In genomic region chr20:45347936-45348809, GRCh38 we compare ENCODE assay signal across 8 cellular contexts. TPM values are rescaled to one million over a fixed set of nuclear protein-coding genes. Genes with fewer than 3 reads are reported as not detected.
A peak's percentile ranks its signal among the peaks of the same experiment; 100 is the strongest.
DNase-seq lines count a peak whose midpoint lies in the region; ATAC-seq and TF ChIP-seq lines count a peak whose summit lies in the region.

Gene SDC4, minus strand, starts transcription at chr20:45348424. Its CDS starts 40 bp downstream, at chr20:45348384.

- H3K27ac Mint-ChIP-seq in neural progenitor cell: peak within 1 kb of the TSS; percentile 69

- TF ChIP-seq CTCF in 22Rv1 (IDR thresholded peaks at IDR 0.05): no peak
- TF ChIP-seq CTCF in fibroblast of villous mesenchyme (IDR thresholded peaks at IDR 0.05; ENCODE audit: insufficient read depth, low read depth, low read length): no peak
- TF ChIP-seq CTCF in neural progenitor cell (IDR thresholded peaks at IDR 0.05): no peak
- TF ChIP-seq CTCF in suprapubic skin (IDR thresholded peaks at IDR 0.05): no peak

- 1 to 2% methylated on average over 28 to 78 of the region's 78 CpGs for WGBS in GM23248 (ENCODE audit: low coverage in 1 of 2, low lambda C conversion rate in 2 of 2, missing lambda C conversion rate in 2 of 2), 2 experiments
- 3% methylated on average over 7 of the region's 78 CpGs for WGBS in suprapubic skin

- no peak for TF ChIP-seq EP300 in suprapubic skin (IDR thresholded peaks at IDR 0.05)

- H3K4me1 ChIP-seq in GM23248 (ENCODE audit: insufficient read depth): peaks cover 28% of the 10 kb centered on the region
- H3K4me1 ChIP-seq in neural progenitor cell: peaks cover 40% of the 10 kb centered on the region
- peaks cover 49% of the 10 kb centered on the region for H3K4me1 ChIP-seq in suprapubic skin

- H3K27ac ChIP-seq in 22Rv1 (peak within 1 kb of the TSS; percentile 53), GM23248 (peak within 1 kb of the TSS; percentile 99), neural progenitor cell (no peak within 1 kb of the TSS), suprapubic skin (peak within 1 kb of the TSS; percentile 94)

- H3K36me3 ChIP-seq in GM23248 (ENCODE audit: low read depth) (peaks cover 9% of the 10 kb centered on the region; the same call in 1 of the 2 replicates), neural progenitor cell (no peaks in the 10 kb centered on the region), suprapubic skin (no peaks in the 10 kb centered on the region)

- peak within 1 kb of the TSS; percentile 91 for H3K4me3 Mint-ChIP-seq in neural progenitor cell

- no peaks in the 10 kb centered on the region for H3K36me3 Mint-ChIP-seq in neural progenitor cell

- H3K4me1 Mint-ChIP-seq in neural progenitor cell: peaks cover 43% of the 10 kb centered on the region

- no peaks in the 10 kb centered on the region for H3K9me2 ChIP-seq in GM23248 (ENCODE audit: insufficient read depth)

- peaks cover 4% of the 10 kb centered on the region for H3K27me3 Mint-ChIP-seq in neural progenitor cell (ENCODE audit: insufficient read depth, low read depth)

- peaks cover 52% of the 10 kb centered on the region for H3F3A ChIP-seq in GM23248 (ENCODE audit: insufficient read depth)
- peaks cover 6% of the 10 kb centered on the region for H3F3A ChIP-seq in neural progenitor cell (ENCODE audit: low read depth)

- in situ Hi-C loops in GM23248 (cut with MboI): no loop called here

- H3K79me2 ChIP-seq in GM23248 (ENCODE audit: insufficient read depth) (peaks cover 50% of the 10 kb centered on the region), neural progenitor cell (ENCODE audit: low read depth) (peaks cover 32% of the 10 kb centered on the region)

- H3K4me2 ChIP-seq in GM23248 (ENCODE audit: unreplicated experiment) (peak within 1 kb of the TSS; percentile 98), neural progenitor cell (peak within 1 kb of the TSS; percentile 98)

- ATAC-seq in GM21528 (IDR thresholded peaks at IDR 0.05; ENCODE audit: low FRiP score, unreplicated experiment): no peak

- DNase-seq in GM23248 (peak; percentile 88), RKO (ENCODE audit: low spot score) (peak; percentile 81), activated gamma-delta T cell treated with Interleukin-2 at 50 U/mL for 16 hours (peak; percentile 27), fibroblast of villous mesenchyme (ENCODE audit: low read depth) (peak; percentile 69), neural progenitor cell (ENCODE audit: low spot score) (peak; percentile 77), suprapubic skin (ENCODE audit: low spot score in 2 of 2) (peak; percentile 83 to 84)

- H3K9ac ChIP-seq in GM23248: peak within 1 kb of the TSS; percentile 100
- peak within 1 kb of the TSS; percentile 46 for H3K9ac ChIP-seq in neural progenitor cell

- H3K9me3 Mint-ChIP-seq in neural progenitor cell: no peaks in the 10 kb centered on the region

- H4K20me1 ChIP-seq in GM23248 (ENCODE audit: insufficient read depth): no peaks in the 10 kb centered on the region
- no peaks in the 10 kb centered on the region for H4K20me1 ChIP-seq in neural progenitor cell (ENCODE audit: low read depth)

- TF ChIP-seq POLR2A in suprapubic skin (IDR thresholded peaks at IDR 0.05): peak; percentile 76 to 87

- no peaks in the 10 kb centered on the region for H3K9me3 ChIP-seq in GM23248 (ENCODE audit: low read depth)
- no peaks in the 10 kb centered on the region for H3K9me3 ChIP-seq in neural progenitor cell (ENCODE audit: low read depth)
- H3K9me3 ChIP-seq in suprapubic skin: no peaks in the 10 kb centered on the region

- H2AFZ ChIP-seq in GM23248 (peak within 1 kb of the TSS; percentile 46), neural progenitor cell (replicated peaks) (peak within 1 kb of the TSS; percentile 78)

- peak within 1 kb of the TSS; percentile 99 for H3K4me3 ChIP-seq in GM23248
- H3K4me3 ChIP-seq in fibroblast of villous mesenchyme (ENCODE audit: low read depth, low read length): peak within 1 kb of the TSS; percentile 98
- H3K4me3 ChIP-seq in neural progenitor cell: peak within 1 kb of the TSS; percentile 69
- H3K4me3 ChIP-seq in suprapubic skin: peak within 1 kb of the TSS; percentile 75

- no peaks in the 10 kb centered on the region for H3K27me3 ChIP-seq in GM23248 (replicated peaks; ENCODE audit: insufficient read depth)
- H3K27me3 ChIP-seq in neural progenitor cell: no peaks in the 10 kb centered on the region
- no peaks in the 10 kb centered on the region for H3K27me3 ChIP-seq in suprapubic skin

RNA-seq across cellular contexts. Expression of gene SDC4, which starts in this region (rescaled TPM):
- total RNA-seq in GM23248 (2014; rRNA removed; shearing (Covaris generic)): 368 and 410 TPM in 2 replicates
- 454 and 461 TPM in 2 replicates for polyA plus RNA-seq in GM23248 (2016; fragmentation: Nextera tagmentation; extraction: Ambion mirVana)
- 129 and 178 TPM in 2 replicates for total RNA-seq in fibroblast of villous mesenchyme
- 19.3 and 27.6 TPM in 2 replicates for total RNA-seq in neural progenitor cell (ENCODE audit: low replicate concordance)
- 100 to 1,000 TPM; 156 to 255 (median 216) TPM for total RNA-seq in suprapubic skin

Comparison
In these comparisons a context has a peak if more than half of its experiments do, and no peak if none do; other contexts are left out.
1. DNase-seq: peak in every context shown above with its lines; median percentile 88 in GM23248; 84 in suprapubic skin; 81 in RKO; 77 in neural progenitor cell; 69 in fibroblast of villous mesenchyme; 27 in activated gamma-delta T cell treated with Interleukin-2 at 50 U/mL for 16 hours.